Comparison of ENCODE assay signal across 35 cellular contexts in the genomic region with DNA sequence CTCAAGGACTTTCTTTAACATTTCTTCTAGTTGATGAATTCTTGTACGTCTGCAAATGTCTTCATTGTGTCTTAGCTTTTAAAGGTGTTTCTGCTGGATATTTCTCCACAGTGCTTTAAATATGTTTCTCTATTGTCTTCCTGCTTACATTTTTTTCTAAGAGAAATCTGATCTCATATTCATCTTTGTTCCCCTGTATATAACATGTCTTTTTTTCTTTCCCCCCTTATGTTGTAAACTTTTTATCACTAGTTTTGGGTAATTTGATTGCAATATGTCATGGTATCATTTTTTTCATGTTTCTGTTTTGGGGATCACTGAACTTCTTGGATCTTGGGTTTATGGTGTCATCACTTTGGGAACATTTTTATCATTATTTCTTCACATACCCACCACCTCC. TPM values are rescaled to one million over a fixed set of nuclear protein-coding genes. Genes with fewer than 3 reads are reported as not detected.
DNase-seq lines count a peak whose midpoint lies in the region; ATAC-seq, FAIRE-seq and TF ChIP-seq lines count a peak whose summit lies in the region.
"Had no signal": no experiment of that assay in that cellular context is flagged by ENCODE, and none has a peak within 500 bp of the region (broad histone marks: within the 10 kb centered on the region; RNA-seq: fewer than 3 reads in every experiment).

No MANE protein-coding gene starts in this region.

- no peak for ATAC-seq in CD8-positive, alpha-beta T cell
- ATAC-seq in upper lobe of left lung (ENCODE audit: low FRiP score in 2 of 2): no peak
- ATAC-seq: A549 had no signal

- peaks cover 78% of the 10 kb centered on the region for H3K36me3 Mint-ChIP-seq in Calu3 (ENCODE audit: insufficient read depth, unreplicated experiment)
- peaks cover 96% of the 10 kb centered on the region for H3K36me3 Mint-ChIP-seq in endodermal cell (ENCODE audit: low read depth)
- peaks cover 89% of the 10 kb centered on the region for H3K36me3 Mint-ChIP-seq in endothelial cell (ENCODE audit: low read depth, unreplicated experiment)
- peaks cover 89% of the 10 kb centered on the region for H3K36me3 Mint-ChIP-seq in CD8-positive, alpha-beta T cell

- H3K9me3 Mint-ChIP-seq in Calu3 (ENCODE audit: low read depth, unreplicated experiment): peaks cover 40% of the 10 kb centered on the region
- H3K9me3 Mint-ChIP-seq in endodermal cell: peaks cover 95% of the 10 kb centered on the region
- H3K9me3 Mint-ChIP-seq in endothelial cell (ENCODE audit: unreplicated experiment): peaks cover 15% of the 10 kb centered on the region
- H3K9me3 Mint-ChIP-seq in CD8-positive, alpha-beta T cell: peaks cover 22% of the 10 kb centered on the region

- no peaks in the 10 kb centered on the region for H3K27me3 ChIP-seq in endodermal cell (ENCODE audit: control insufficient read depth, insufficient read depth, low read length, poor library complexity, severe bottlenecking)
- H3K27me3 ChIP-seq in CD8-positive, alpha-beta T cell (ENCODE audit: insufficient read depth, low read length): no peaks in the 10 kb centered on the region
- H3K27me3 ChIP-seq in upper lobe of left lung: no peaks in the 10 kb centered on the region
- H3K27me3 ChIP-seq: BE2C; BLaER1; BLaER1 treated with 17β-estradiol and CSF1 and Interleukin-3, amounts not matched to agents 10 nM and 100 nM had no signal

- FAIRE-seq in kidney (lab: Jason Lieb, UNC): no peak
- FAIRE-seq: A204.1, A549, D721Med had no signal

- no peak overlapping the region for H3K4me3 Mint-ChIP-seq in Calu3 (ENCODE audit: low read depth, unreplicated experiment)
- no peak overlapping the region for H3K4me3 Mint-ChIP-seq in endodermal cell
- peak overlapping the region; percentile 61 for H3K4me3 Mint-ChIP-seq in endothelial cell (ENCODE audit: unreplicated experiment)
- no peak overlapping the region for H3K4me3 Mint-ChIP-seq in CD8-positive, alpha-beta T cell
- H3K4me3 Mint-ChIP-seq: B cell; CD14-positive monocyte; CD4-positive, alpha-beta T cell had no signal

- H3K36me3 ChIP-seq in HEK293 (ENCODE audit: control insufficient read depth in 2 of 2, insufficient read depth in 1 of 2, low read length in 2 of 2) (peaks cover 54 to 84% of the 10 kb centered on the region in 2 experiments), endodermal cell (ENCODE audit: control insufficient read depth, insufficient read depth, low read length) (peaks cover 94% of the 10 kb centered on the region), kidney (ENCODE audit: control insufficient read depth in 1 of 2, insufficient read depth in 2 of 2, low read length in 2 of 2) (peaks cover 7 to 29% of the 10 kb centered on the region in 2 donors), upper lobe of left lung (peaks cover 17 to 61% (median 51%) of the 10 kb centered on the region in 4 donors)
- H3K36me3 ChIP-seq in CD8-positive, alpha-beta T cell (ENCODE audit: insufficient read depth, low read length): peaks cover 34% of the 10 kb centered on the region

- TF ChIP-seq CTCF in Calu3 (IDR thresholded peaks at IDR 0.05; ENCODE audit: unreplicated experiment): no peak
- no peak for TF ChIP-seq CTCF in HEK293 (tag by site-specific recombination; IDR thresholded peaks at IDR 0.05)
- no peak for TF ChIP-seq CTCF in endodermal cell (conservative IDR thresholded peaks at IDR 0.05)
- TF ChIP-seq CTCF in endothelial cell (IDR thresholded peaks at IDR 0.05; ENCODE audit: unreplicated experiment): no peak
- TF ChIP-seq CTCF in kidney (IDR thresholded peaks at IDR 0.05; ENCODE audit: borderline replicate concordance, extremely low read depth, insufficient read depth): no peak
- no peak for TF ChIP-seq CTCF in CD8-positive, alpha-beta T cell (IDR thresholded peaks at IDR 0.05)
- TF ChIP-seq CTCF in upper lobe of left lung (IDR thresholded peaks at IDR 0.05): no peak

- CTCF ChIA-PET in Calu3 (lab: Charles Lee): no interaction called here
- CTCF ChIA-PET in HEK293 (lab: Yijun Ruan, JAX): no interaction called here
- CTCF ChIA-PET in CD8-positive, alpha-beta T cell (lab: Charles Lee): no interaction called here

- H3K4me3 ChIP-seq in HEK293 (ENCODE audit: low read depth, low read length): no peak overlapping the region
- peak overlapping the region; percentile 2 for H3K4me3 ChIP-seq in endodermal cell (ENCODE audit: low read length)
- no peak overlapping the region for H3K4me3 ChIP-seq in kidney (ENCODE audit: low read length in 2 of 2)
- H3K4me3 ChIP-seq in CD8-positive, alpha-beta T cell (ENCODE audit: low read depth, low read length): no peak overlapping the region
- no peak overlapping the region for H3K4me3 ChIP-seq in upper lobe of left lung
- H3K4me3 ChIP-seq: A549 had no signal

- intact Hi-C loops in Calu3 (cut with micrococcal nuclease; ENCODE audit: unreplicated experiment): no loop called here
- intact Hi-C loops in kidney (cut with DNase I): no loop called here
- intact Hi-C loops in CD8-positive, alpha-beta T cell (cut with DNase I, micrococcal nuclease): no loop called here

- H3K27me3 Mint-ChIP-seq in Calu3 (ENCODE audit: unreplicated experiment): no peaks in the 10 kb centered on the region
- no peaks in the 10 kb centered on the region for H3K27me3 Mint-ChIP-seq in endodermal cell (ENCODE audit: insufficient read depth)
- H3K27me3 Mint-ChIP-seq in endothelial cell (ENCODE audit: unreplicated experiment): no peaks in the 10 kb centered on the region
- H3K27me3 Mint-ChIP-seq in CD8-positive, alpha-beta T cell (ENCODE audit: low read depth): no peaks in the 10 kb centered on the region
- H3K27me3 Mint-ChIP-seq: B cell; CD4-positive, alpha-beta memory T cell; CD4-positive, alpha-beta T cell; CD4-positive, CD25-positive, alpha-beta regulatory T cell; CD8-positive, alpha-beta memory T cell had no signal

- BruUV-seq in Calu3 (replicated peaks; lab: Mats Ljungman, UMichigan): no TSS peak

- 83 to 90% methylated on average over 1 of the region's 1 CpG for WGBS in endodermal cell (ENCODE audit: insufficient coverage in 1 of 2, insufficient read length in 1 of 2), 2 experiments
- WGBS in upper lobe of left lung, 2 donors: 91 to 98% methylated on average over 1 of the region's 1 CpG

- DNase-seq in Calu3 (no peak), endodermal cell (no peak), endothelial cell (ENCODE audit: low spot score) (no peak), kidney (no peak), upper lobe of left lung (no peak), activated gamma-delta T cell (lab: John Stamatoyannopoulos, UW) (no peak)
- DNase-seq in CD8-positive, alpha-beta T cell: no peak
- DNase-seq: 8988T; ACHN; AML-193; BE2C; C1 segment of cervical spinal cord; Caco-2; CD4-positive, alpha-beta memory T cell; CD4-positive, alpha-beta T cell; CD4-positive, CD25-positive, alpha-beta regulatory T cell; CD8-positive, alpha-beta memory T cell; COR-L47; DMS 273 treated with DMSO at 0.1 percent for 48 hours; DMS153; DMS53; DMS79; DMS79 treated with DMSO at 0.1 percent for 48 hours; DND-41; EL had no signal

- TF ChIP-seq EP300 in upper lobe of left lung (IDR thresholded peaks at IDR 0.05): no peak

- H3K27ac Mint-ChIP-seq in Calu3 (ENCODE audit: unreplicated experiment) (peak overlapping the region; percentile 17), endodermal cell (no peak overlapping the region), endothelial cell (ENCODE audit: unreplicated experiment) (no peak overlapping the region)
- H3K27ac Mint-ChIP-seq in CD8-positive, alpha-beta T cell: no peak overlapping the region
- H3K27ac Mint-ChIP-seq: B cell; CD14-positive monocyte; CD4-positive, alpha-beta memory T cell; CD4-positive, alpha-beta T cell; CD4-positive, CD25-positive, alpha-beta regulatory T cell; CD8-positive, alpha-beta memory T cell had no signal

- H3K9me3 ChIP-seq in HEK293 (ENCODE audit: control insufficient read depth, insufficient read depth, low read depth, low read length): no peaks in the 10 kb centered on the region; the same call in none of the 2 replicates
- peaks cover 94% of the 10 kb centered on the region for H3K9me3 ChIP-seq in endodermal cell (ENCODE audit: control insufficient read depth, low read length)
- H3K9me3 ChIP-seq in kidney (ENCODE audit: control insufficient read depth in 1 of 2, low read length in 2 of 2): peaks cover 7 to 17% of the 10 kb centered on the region in 2 donors
- H3K9me3 ChIP-seq in CD8-positive, alpha-beta T cell (ENCODE audit: low read length): peaks cover 10% of the 10 kb centered on the region
- peaks cover 5 to 25% (median 23%) of the 10 kb centered on the region in 4 donors for H3K9me3 ChIP-seq in upper lobe of left lung
- H3K9me3 ChIP-seq: BE2C had no signal

- no peaks in the 10 kb centered on the region for H3K4me1 Mint-ChIP-seq in Calu3 (ENCODE audit: low read depth, unreplicated experiment)
- no peaks in the 10 kb centered on the region for H3K4me1 Mint-ChIP-seq in endodermal cell
- no peaks in the 10 kb centered on the region for H3K4me1 Mint-ChIP-seq in endothelial cell (ENCODE audit: unreplicated experiment)
- H3K4me1 Mint-ChIP-seq in CD8-positive, alpha-beta T cell (ENCODE audit: low read depth): peaks cover 39% of the 10 kb centered on the region

- H3K4me1 ChIP-seq in HEK293 (ENCODE audit: control insufficient read depth, insufficient read depth, low read length) (no peaks in the 10 kb centered on the region), endodermal cell (ENCODE audit: control insufficient read depth, insufficient read depth, low read length) (no peaks in the 10 kb centered on the region), kidney (ENCODE audit: control insufficient read depth in 1 of 2, insufficient read depth in 1 of 2, low read depth in 1 of 2, low read length in 2 of 2) (no peaks in the 10 kb centered on the region), upper lobe of left lung (no peaks in the 10 kb centered on the region)
- H3K4me1 ChIP-seq in CD8-positive, alpha-beta T cell (ENCODE audit: insufficient read depth, low read length): no peaks in the 10 kb centered on the region
- H3K4me1 ChIP-seq: A549, BE2C, BLaER1, Caco-2 had no signal

- no peak for TF ChIP-seq POLR2A in upper lobe of left lung (IDR thresholded peaks at IDR 0.05)

- POLR2A ChIA-PET in HEK293 (lab: Yijun Ruan, JAX): no interaction called here
- POLR2A ChIA-PET in CD8-positive, alpha-beta T cell (lab: Charles Lee): no interaction called here

- no peak overlapping the region for H3K27ac ChIP-seq in HEK293 (ENCODE audit: extremely low read depth, low read depth, low read length)
- H3K27ac ChIP-seq in endodermal cell (ENCODE audit: low read depth, low read length): no peak overlapping the region
- H3K27ac ChIP-seq in kidney (ENCODE audit: low read depth in 2 of 2, low read length in 2 of 2): no peak overlapping the region
- H3K27ac ChIP-seq in CD8-positive, alpha-beta T cell (ENCODE audit: low read depth, low read length): no peak overlapping the region
- no peak overlapping the region for H3K27ac ChIP-seq in upper lobe of left lung
- H3K27ac ChIP-seq: 22Rv1; A549; BLaER1; BLaER1 treated with 17β-estradiol and CSF1 and Interleukin-3, amounts not matched to agents 10 nM and 100 nM; C4-2B had no signal

- no peak overlapping the region for H3K9ac ChIP-seq in endodermal cell (ENCODE audit: extremely low read depth, low read length, poor library complexity, severe bottlenecking)
- no peak overlapping the region for H3K9ac ChIP-seq in kidney (ENCODE audit: low read length in 2 of 2)
- H3K9ac ChIP-seq: BLaER1; BLaER1 treated with 17β-estradiol and CSF1 and Interleukin-3, amounts not matched to agents 10 nM and 100 nM had no signal

RNA-seq across cellular contexts. Expression of gene RBAK, which starts 7.5 kb away (rescaled TPM):
- total RNA-seq in Calu3 (2022) (14.8 and 15.7 TPM in 2 replicates), endodermal cell (10 to 100 TPM; 18.5 to 18.8 TPM), endothelial cell (ENCODE audit: unreplicated experiment) (16.4 TPM), kidney (14.1 TPM), upper lobe of left lung (10 to 100 TPM in 2 of 6 donors, 1 to 10 TPM in 4; 5.3 to 18.5 (median 8.9) TPM)
- polyA plus RNA-seq in endodermal cell (2013, experiment 1 of 2): 10.6 TPM
- polyA plus RNA-seq in endodermal cell (2013, experiment 2 of 2): 10.6 TPM
- 3.2 TPM for polyA plus RNA-seq in kidney (ENCODE audit: insufficient read depth, low read depth, low replicate concordance)
- 10 to 100 TPM; 12.9 to 13.6 TPM for total RNA-seq in CD8-positive, alpha-beta T cell
